ENCODE assay signal across 1 cellular context in genomic region chr1:230641900-230642262, GRCh38.
TF ChIP-seq lines count a peak whose summit lies in the region.

No MANE protein-coding gene starts in this region.

TF ChIP-seq in H1, 55 proteins besides CTCF, POLR2A, EP300 and RAD21 (continued from another document):
- no peak for TF ChIP-seq USF2 (IDR thresholded peaks at IDR 0.05; ENCODE audit: low read length)
- no peak for TF ChIP-seq SAP30 (IDR thresholded peaks at IDR 0.05; ENCODE audit: insufficient read depth, insufficient replicate concordance, low read length)
- no peak for TF ChIP-seq CEBPB (IDR thresholded peaks at IDR 0.05; ENCODE audit: low read depth, low read length)
- no peak for TF ChIP-seq RFX5 (IDR thresholded peaks at IDR 0.05; ENCODE audit: borderline replicate concordance, low read depth, low read length)
- TF ChIP-seq NRF1 (IDR thresholded peaks at IDR 0.05; ENCODE audit: low read depth, low read length) = no peak
- TF ChIP-seq POLR2AphosphoS5 (IDR thresholded peaks at IDR 0.05; ENCODE audit: low read depth, low read length) = 0 out of 2 replicates have a peak, but pooled peaks have one; percentile 23
- TF ChIP-seq TEAD4 (IDR thresholded peaks at IDR 0.05; ENCODE audit: low read depth, low read length) = no peak
- TF ChIP-seq ZNF274 (IDR thresholded peaks at IDR 0.05; ENCODE audit: borderline replicate concordance, extremely low read depth, low read length) = no peak
- no peak for TF ChIP-seq SP4 (IDR thresholded peaks at IDR 0.05; ENCODE audit: low read length)
- TF ChIP-seq JUN (IDR thresholded peaks at IDR 0.05; ENCODE audit: low read depth, low read length) = no peak
- TF ChIP-seq KDM4A (IDR thresholded peaks at IDR 0.05; ENCODE audit: low read depth, low read length, severe bottlenecking) = peak; percentile 96
TF ChIP-seq in H1: peak in this region for 4.
